In the genomic region with DNA sequence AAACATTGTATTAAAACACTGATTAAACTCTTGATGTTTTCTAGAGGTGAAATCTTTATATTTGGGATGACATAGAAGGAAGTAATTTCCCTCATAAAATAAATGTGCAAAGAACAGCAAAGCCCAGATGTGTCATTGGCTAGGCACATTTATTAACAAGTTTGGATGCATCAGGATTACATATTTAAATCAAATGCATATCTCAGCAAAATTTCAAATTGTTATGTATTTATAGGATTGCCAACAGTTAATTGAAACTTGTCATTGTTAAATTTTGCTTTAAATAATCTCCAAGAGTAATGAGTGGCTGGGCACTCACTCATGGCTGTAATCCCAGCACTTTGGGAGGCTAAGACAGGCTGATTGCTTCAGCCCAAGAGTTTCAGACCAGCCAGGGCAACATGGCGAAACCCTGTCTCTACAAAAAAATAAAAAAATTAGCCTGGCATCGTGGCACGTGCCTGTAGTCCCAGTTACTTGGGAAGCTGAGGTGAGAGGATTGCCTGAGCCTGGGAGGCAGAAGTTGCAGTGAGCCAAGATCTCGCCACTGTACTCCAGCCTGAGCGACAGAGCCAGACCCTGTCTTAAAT, we compare ENCODE assay signal across 14 cellular contexts.
"Had no signal": no experiment of that assay in that cellular context is flagged by ENCODE, and none has a peak within 500 bp of the region (broad histone marks: within the 10 kb centered on the region; RNA-seq: fewer than 3 reads in every experiment).

No MANE protein-coding gene starts in this region.

- H3K9me3 Mint-ChIP-seq: activated CD4-positive, alpha-beta T cell treated with anti-CD3 and anti-CD28 coated beads, Interleukin-2, amount 10 ng/mL, durations not matched to agents 7 days and 5 days; naive B cell; type B pancreatic cell had no signal

- H3K27ac ChIP-seq: colonic mucosa, lower lobe of right lung, sigmoid colon had no signal

- H3K4me3 ChIP-seq: colonic mucosa, lower lobe of right lung, sigmoid colon had no signal

- H3K27me3 ChIP-seq: colonic mucosa, sigmoid colon had no signal

- H3K36me3 ChIP-seq: colonic mucosa had no signal

- DNase-seq: activated CD4-positive, alpha-beta T cell treated with anti-CD3 and anti-CD28 coated beads, Interleukin-2, amount 10 ng/mL, durations not matched to agents 7 days and 5 days; activated CD4-positive, CD25-positive, alpha-beta regulatory T cell; activated CD8-positive, alpha-beta memory T cell treated with anti-CD3 and anti-CD28 coated beads for 24 hours; activated gamma-delta T cell; colonic mucosa; effector CD4-positive, alpha-beta T cell; hippocampal formation; lower lobe of right lung; naive B cell; sigmoid colon; stimulated activated CD4-positive, alpha-beta T cell treated with anti-CD3 and anti-CD28 coated beads, Interleukin-2, amount 100 ng/mL, for 48 hours; stimulated activated naive CD4-positive, alpha-beta T cell treated with Interleukin-2 at 50 U/mL for 16 hours had no signal

- H3K27me3 Mint-ChIP-seq: activated CD4-positive, alpha-beta T cell treated with anti-CD3 and anti-CD28 coated beads, Interleukin-2, amount 10 ng/mL, durations not matched to agents 7 days and 5 days; naive B cell; progenitor cell of endocrine pancreas; type B pancreatic cell had no signal

- H3K27ac Mint-ChIP-seq: activated CD4-positive, alpha-beta T cell treated with anti-CD3 and anti-CD28 coated beads, Interleukin-2, amount 10 ng/mL, durations not matched to agents 7 days and 5 days; type B pancreatic cell had no signal

- H3K9me3 ChIP-seq: colonic mucosa, lower lobe of right lung, sigmoid colon had no signal

- H3K4me1 ChIP-seq: colonic mucosa had no signal

- H3K4me3 Mint-ChIP-seq: activated CD4-positive, alpha-beta T cell treated with anti-CD3 and anti-CD28 coated beads, Interleukin-2, amount 10 ng/mL, durations not matched to agents 7 days and 5 days; naive B cell; type B pancreatic cell had no signal
